Comparison of ENCODE assay signal across 8 cellular contexts in the genomic region with DNA sequence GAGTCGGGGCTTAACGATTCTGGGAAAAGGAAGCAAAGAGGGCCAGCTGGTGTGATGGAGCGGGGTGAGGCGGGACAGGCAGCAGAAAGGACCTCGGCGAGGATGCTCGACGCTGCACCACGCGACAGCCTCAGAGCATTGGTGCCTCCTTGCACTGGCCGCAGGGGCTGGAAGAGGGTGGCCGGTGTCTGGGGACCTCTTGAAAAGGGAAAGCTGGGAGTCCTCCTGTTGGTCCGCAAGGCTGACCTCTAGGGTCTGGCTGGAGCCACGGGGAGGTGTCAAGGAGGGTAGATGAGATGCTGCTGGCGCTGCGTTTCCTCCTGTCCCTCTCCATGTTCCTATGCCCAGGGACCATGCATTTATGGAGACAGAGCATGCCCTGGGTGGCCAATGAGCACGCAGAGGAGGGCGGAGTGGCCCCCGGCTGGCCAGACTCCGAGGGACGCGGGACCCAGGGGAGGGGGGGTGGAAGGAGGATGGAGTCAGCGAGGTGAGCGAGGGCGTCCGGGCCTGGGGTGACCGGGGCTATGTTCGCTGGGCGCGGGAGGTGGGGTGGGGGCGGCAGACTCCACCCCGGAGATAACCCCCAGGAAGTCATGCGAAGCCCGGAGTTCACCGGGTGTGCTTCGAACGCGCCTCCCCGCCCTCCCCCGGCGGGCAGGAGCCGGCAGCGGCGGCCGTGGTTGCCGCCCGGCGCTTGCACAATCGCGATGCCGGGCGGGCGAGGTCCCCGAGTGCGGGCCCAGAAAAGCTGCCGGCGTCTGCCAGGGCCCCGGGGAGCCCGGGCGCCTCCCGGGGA. TPM values are rescaled to one million over a fixed set of nuclear protein-coding genes. Genes with fewer than 3 reads are reported as not detected.
DNase-seq lines count a peak whose midpoint lies in the region; ATAC-seq and TF ChIP-seq lines count a peak whose summit lies in the region.

Gene CYP24A1 (minus strand): TSS at position 334 of the 799 bp plus-strand sequence. CDS start 407 bp downstream, outside the sequence.

- POLR2A ChIA-PET in T-cell (lab: Charles Lee): no interaction called here

- no peaks in the 10 kb centered on the region for H4K20me1 ChIP-seq in hepatocyte (ENCODE audit: insufficient read depth, poor library complexity, severe bottlenecking)

- H3K9me2 ChIP-seq in hepatocyte (replicated peaks; ENCODE audit: insufficient read depth): no peaks in the 10 kb centered on the region

- CTCF ChIA-PET in T-cell (lab: Charles Lee): no interaction called here

- TF ChIP-seq CTCF in hepatocyte (IDR thresholded peaks at IDR 0.05; ENCODE audit: poor library complexity): no peak

- H3K27ac ChIP-seq in hepatocyte: no peak within 1 kb of the TSS

- H3K4me3 Mint-ChIP-seq in T-cell: peak within 1 kb of the TSS; percentile 54 to 73 (median 55)
- H3K4me3 Mint-ChIP-seq in stimulated activated naive CD8-positive, alpha-beta T cell treated with anti-CD3 and anti-CD28 coated beads, Interleukin-15, amount 100 ng/mL, for 72 hours: peak within 1 kb of the TSS; percentile 77

- no peak within 1 kb of the TSS for H3K27ac Mint-ChIP-seq in T-cell
- H3K27ac Mint-ChIP-seq in stimulated activated naive CD8-positive, alpha-beta T cell treated with anti-CD3 and anti-CD28 coated beads, Interleukin-15, amount 100 ng/mL, for 72 hours: peak within 1 kb of the TSS in 1 of 2 donors; percentile 36

- peak within 1 kb of the TSS; percentile 40 for H2AFZ ChIP-seq in hepatocyte

- DNase-seq in activated CD4-positive, alpha-beta T cell treated with anti-CD3 and anti-CD28 coated beads for 48 hours: peak; percentile 16
- no peak for DNase-seq in activated CD4-positive, alpha-beta T cell treated with anti-CD3 and anti-CD28 coated beads for 4 hours
- DNase-seq in T-cell (peak in 1 of 34 experiments; percentile 5), hepatocyte (ENCODE audit: low spot score) (peak; percentile 37), NCI-H1436 (lab: John Stamatoyannopoulos, UW) (no peak), germinal center (ENCODE audit: low spot score) (no peak), GM19240 (ENCODE audit: insufficient read length, low spot score) (no peak)
- DNase-seq in stimulated activated naive CD8-positive, alpha-beta T cell treated with anti-CD3 and anti-CD28 coated beads, Interleukin-15, amount 100 ng/mL, for 72 hours: no peak

- H3K4me1 ChIP-seq in hepatocyte (ENCODE audit: insufficient read depth): peaks cover 13% of the 10 kb centered on the region

- H3K4me3 ChIP-seq in hepatocyte: peak within 1 kb of the TSS; percentile 36

- H3K79me2 ChIP-seq in hepatocyte: no peaks in the 10 kb centered on the region

- no peaks in the 10 kb centered on the region for H3K36me3 ChIP-seq in hepatocyte (replicated peaks; ENCODE audit: insufficient read depth, low read depth)

- H3K27me3 ChIP-seq in hepatocyte: peaks cover 61% of the 10 kb centered on the region

- WGBS in hepatocyte (ENCODE audit: low lambda C conversion rate, missing lambda C conversion rate): 3% methylated on average over 52 of the region's 61 CpGs

- no peaks in the 10 kb centered on the region for H3K9me3 Mint-ChIP-seq in T-cell
- no peaks in the 10 kb centered on the region for H3K9me3 Mint-ChIP-seq in stimulated activated naive CD8-positive, alpha-beta T cell treated with anti-CD3 and anti-CD28 coated beads, Interleukin-15, amount 100 ng/mL, for 72 hours

- H3K9me3 ChIP-seq in hepatocyte (ENCODE audit: low read depth): no peaks in the 10 kb centered on the region

- ATAC-seq in T-cell (replicated peaks in 1 of 4): peak in 2 of 4 experiments; percentile 17 to 22
- peak; percentile 59 for ATAC-seq in stimulated activated naive CD8-positive, alpha-beta T cell treated with anti-CD3 and anti-CD28 coated beads, Interleukin-15, amount 100 ng/mL, for 72 hours

- peaks cover 21 to 22% (median 21%) of the 10 kb centered on the region in 3 donors for H3K4me1 Mint-ChIP-seq in T-cell
- H3K4me1 Mint-ChIP-seq in stimulated activated naive CD8-positive, alpha-beta T cell treated with anti-CD3 and anti-CD28 coated beads, Interleukin-15, amount 100 ng/mL, for 72 hours: peaks cover 25% of the 10 kb centered on the region

- peaks cover 67 to 79% of the 10 kb centered on the region in 2 donors for H3K27me3 Mint-ChIP-seq in T-cell
- H3K27me3 Mint-ChIP-seq in stimulated activated naive CD8-positive, alpha-beta T cell treated with anti-CD3 and anti-CD28 coated beads, Interleukin-15, amount 100 ng/mL, for 72 hours: peaks cover 75% of the 10 kb centered on the region

- H3K4me2 ChIP-seq in hepatocyte: peak within 1 kb of the TSS; percentile 87

- H3K36me3 Mint-ChIP-seq in T-cell: no peaks in the 10 kb centered on the region

RNA-seq across cellular contexts. Expression of gene CYP24A1, which starts in this region (rescaled TPM):
- total RNA-seq in T-cell: under 1 TPM in 4 of 5 donors, not detected in 1; 0.13 to 0.79 (median 0.42) TPM
- total RNA-seq in hepatocyte: 1.5 and 1.9 TPM in 2 replicates
- not detected in 2 replicates for polyA plus RNA-seq in hepatocyte

Comparison
In these comparisons a context has a peak if more than half of its experiments do, and no peak if none do; other contexts are left out.
1. DNase-seq: peak in activated CD4-positive, alpha-beta T cell treated with anti-CD3 and anti-CD28 coated beads for 48 hours (single experiment) and hepatocyte (single experiment); none in activated CD4-positive, alpha-beta T cell treated with anti-CD3 and anti-CD28 coated beads for 4 hours (0 of 2), stimulated activated naive CD8-positive, alpha-beta T cell treated with anti-CD3 and anti-CD28 coated beads, Interleukin-15, amount 100 ng/mL, for 72 hours (0 of 2), NCI-H1436 (single experiment), germinal center (single experiment) and GM19240 (single experiment).